Comparison of ENCODE assay signal across 1 cellular context in genomic region chr7:107446988-107447387, GRCh38.
TF ChIP-seq lines count a peak whose summit lies in the region.

No MANE protein-coding gene starts in this region.

TF ChIP-seq in SK-N-SH treated with all-trans-retinoic acid at 6 μM for 48 hours, 23 proteins besides CTCF, POLR2A, EP300 and RAD21 (continued from another document):
- TF ChIP-seq PATZ1 (CRISPR knock-in tag; IDR thresholded peaks at IDR 0.05; ENCODE audit: borderline replicate concordance): no peak
